8 cellular contexts compared by ENCODE assay signal in the genomic region with DNA sequence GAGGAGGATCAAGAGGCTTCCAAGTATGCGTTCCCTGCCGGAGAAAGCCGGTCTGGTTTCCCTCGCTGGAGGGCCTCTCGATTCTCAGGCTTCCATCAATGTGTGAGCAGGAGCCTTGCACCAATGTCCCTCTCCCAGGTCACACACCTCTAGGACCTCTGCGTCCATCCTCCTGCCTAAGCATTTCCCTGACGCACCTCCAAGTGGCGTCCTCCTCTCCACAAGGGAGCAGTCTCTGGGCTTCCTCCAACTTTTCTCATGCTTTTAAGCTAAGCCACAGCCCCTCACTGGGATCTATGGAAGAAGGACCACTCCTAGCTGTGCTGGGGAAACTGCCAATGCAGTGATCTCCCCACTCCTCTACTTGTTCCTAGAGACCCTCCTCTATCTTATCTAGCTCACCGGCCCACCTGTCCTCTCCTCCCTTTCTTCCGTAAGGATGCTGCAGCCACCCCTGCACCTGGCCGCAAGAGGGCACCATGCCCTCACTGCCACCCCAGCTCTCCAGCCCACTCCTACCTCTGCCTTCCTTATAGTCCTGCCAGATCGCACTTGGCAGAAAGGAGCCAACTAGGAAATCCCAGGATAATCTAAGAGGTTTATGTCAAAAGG.
A peak's percentile ranks its signal among the peaks of the same experiment; 100 is the strongest.
DNase-seq lines count a peak whose midpoint lies in the region; ATAC-seq, FAIRE-seq and TF ChIP-seq lines count a peak whose summit lies in the region.

No MANE protein-coding gene starts in this region.

- no peak overlapping the region for H3K4me3 ChIP-seq in endodermal cell (ENCODE audit: low read length)
- H3K4me3 ChIP-seq in pancreas: no peak overlapping the region

- no peak overlapping the region for H3K4me3 Mint-ChIP-seq in endodermal cell

- no peaks in the 10 kb centered on the region for H3K36me3 ChIP-seq in endodermal cell (ENCODE audit: control insufficient read depth, insufficient read depth, low read length)
- H3K36me3 ChIP-seq in pancreas: no peaks in the 10 kb centered on the region

- H3K27me3 Mint-ChIP-seq in endodermal cell (ENCODE audit: insufficient read depth): peaks cover 10% of the 10 kb centered on the region

- TF ChIP-seq EP300 in Ishikawa (IDR thresholded peaks at IDR 0.05; ENCODE audit: borderline replicate concordance): no peak

- intact Hi-C loops in pancreas (cut with DNase I): loop anchor here in 1 of 3 donors (10.0 kb wide), 2 partner anchors 256 to 506 kb away; partner anchors contain the start of gene LRFN2

- H3K4me1 Mint-ChIP-seq in endodermal cell: peaks cover 9% of the 10 kb centered on the region

- no peak overlapping the region for H3K27ac ChIP-seq in endodermal cell (ENCODE audit: low read depth, low read length)
- H3K27ac ChIP-seq in pancreas: no peak overlapping the region

- TF ChIP-seq RAD21 in Ishikawa (IDR thresholded peaks at IDR 0.05; ENCODE audit: low read depth): peak; percentile 90

- TF ChIP-seq CTCF in D721Med (IDR thresholded peaks at IDR 0.05; ENCODE audit: insufficient read depth, missing control alignments): peak; percentile 86
- peak; percentile 99 for TF ChIP-seq CTCF in endodermal cell (conservative IDR thresholded peaks at IDR 0.05)
- peak; percentile 70 to 89 (median 80) for TF ChIP-seq CTCF in pancreas (IDR thresholded peaks at IDR 0.05)

- H3K36me3 Mint-ChIP-seq in endodermal cell (ENCODE audit: low read depth): no peaks in the 10 kb centered on the region

- H3K4me1 ChIP-seq in endodermal cell (ENCODE audit: control insufficient read depth, insufficient read depth, low read length): no peaks in the 10 kb centered on the region
- H3K4me1 ChIP-seq in pancreas: no peaks in the 10 kb centered on the region

- ATAC-seq in pancreas (peak; percentile 96 to 99 (median 98)), HG02571 (IDR thresholded peaks at IDR 0.05; ENCODE audit: unreplicated experiment) (no peak)

- no peaks in the 10 kb centered on the region for H3K9me3 ChIP-seq in endodermal cell (ENCODE audit: control insufficient read depth, low read length)
- no peaks in the 10 kb centered on the region for H3K9me3 ChIP-seq in pancreas

- DNase-seq in D721Med (ENCODE audit: insufficient read length, low spot score): peak; percentile 74
- DNase-seq in SW480 (ENCODE audit: low spot score): peak; percentile 38
- DNase-seq in endodermal cell: peak; percentile 94
- DNase-seq in pancreas: peak; percentile 60 to 90 (median 80)
- DNase-seq in NCI-H446 treated with DMSO at 0.1 percent for 48 hours (lab: John Stamatoyannopoulos, UW): no peak
- no peak for DNase-seq in AG08396 (ENCODE audit: low spot score)

- no peak overlapping the region for H3K9ac ChIP-seq in endodermal cell (ENCODE audit: extremely low read depth, low read length, poor library complexity, severe bottlenecking)

- H3K27me3 ChIP-seq in endodermal cell (ENCODE audit: control insufficient read depth, insufficient read depth, low read length, poor library complexity, severe bottlenecking) (peaks cover 5% of the 10 kb centered on the region), pancreas (no peaks in the 10 kb centered on the region)

- H3K9me3 Mint-ChIP-seq in endodermal cell: no peaks in the 10 kb centered on the region

- H3K27ac Mint-ChIP-seq in endodermal cell: no peak overlapping the region

- WGBS in endodermal cell (ENCODE audit: insufficient coverage in 1 of 2, insufficient read length in 1 of 2), 2 experiments: 54 to 94% methylated on average over 5 to 12 of the region's 12 CpGs
- WGBS in pancreas, 2 donors: 32 to 34% methylated on average over 12 of the region's 12 CpGs

- FAIRE-seq in D721Med (lab: Jason Lieb, UNC) (no peak), pancreas (lab: Jason Lieb, UNC) (no peak)

TF ChIP-seq in Ishikawa, 13 proteins besides CTCF, POLR2A, EP300 and RAD21:
- TF ChIP-seq USF1 (IDR thresholded peaks at IDR 0.05) (no peak), CEBPB (IDR thresholded peaks at IDR 0.05) (no peak), EGR1 (IDR thresholded peaks at IDR 0.05) (no peak), TAF1 (IDR thresholded peaks at IDR 0.05; ENCODE audit: low read depth) (no peak), YY1 (IDR thresholded peaks at IDR 0.05; ENCODE audit: low read depth) (no peak), TCF12 (IDR thresholded peaks at IDR 0.05; ENCODE audit: low read depth) (no peak), ZBTB7A (IDR thresholded peaks at IDR 0.05; ENCODE audit: low read depth) (no peak), CREB1 (IDR thresholded peaks at IDR 0.05; ENCODE audit: low read depth) (no peak), NFIC (IDR thresholded peaks at IDR 0.05) (no peak), FOXM1 (IDR thresholded peaks at IDR 0.05; ENCODE audit: borderline replicate concordance, low read depth) (no peak)
- TF ChIP-seq, protein P1, sequence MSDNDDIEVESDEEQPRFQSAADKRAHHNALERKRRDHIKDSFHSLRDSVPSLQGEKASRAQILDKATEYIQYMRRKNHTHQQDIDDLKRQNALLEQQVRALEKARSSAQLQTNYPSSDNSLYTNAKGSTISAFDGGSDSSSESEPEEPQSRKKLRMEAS (IDR thresholded peaks at IDR 0.05): no peak
- TF ChIP-seq, protein P2, sequence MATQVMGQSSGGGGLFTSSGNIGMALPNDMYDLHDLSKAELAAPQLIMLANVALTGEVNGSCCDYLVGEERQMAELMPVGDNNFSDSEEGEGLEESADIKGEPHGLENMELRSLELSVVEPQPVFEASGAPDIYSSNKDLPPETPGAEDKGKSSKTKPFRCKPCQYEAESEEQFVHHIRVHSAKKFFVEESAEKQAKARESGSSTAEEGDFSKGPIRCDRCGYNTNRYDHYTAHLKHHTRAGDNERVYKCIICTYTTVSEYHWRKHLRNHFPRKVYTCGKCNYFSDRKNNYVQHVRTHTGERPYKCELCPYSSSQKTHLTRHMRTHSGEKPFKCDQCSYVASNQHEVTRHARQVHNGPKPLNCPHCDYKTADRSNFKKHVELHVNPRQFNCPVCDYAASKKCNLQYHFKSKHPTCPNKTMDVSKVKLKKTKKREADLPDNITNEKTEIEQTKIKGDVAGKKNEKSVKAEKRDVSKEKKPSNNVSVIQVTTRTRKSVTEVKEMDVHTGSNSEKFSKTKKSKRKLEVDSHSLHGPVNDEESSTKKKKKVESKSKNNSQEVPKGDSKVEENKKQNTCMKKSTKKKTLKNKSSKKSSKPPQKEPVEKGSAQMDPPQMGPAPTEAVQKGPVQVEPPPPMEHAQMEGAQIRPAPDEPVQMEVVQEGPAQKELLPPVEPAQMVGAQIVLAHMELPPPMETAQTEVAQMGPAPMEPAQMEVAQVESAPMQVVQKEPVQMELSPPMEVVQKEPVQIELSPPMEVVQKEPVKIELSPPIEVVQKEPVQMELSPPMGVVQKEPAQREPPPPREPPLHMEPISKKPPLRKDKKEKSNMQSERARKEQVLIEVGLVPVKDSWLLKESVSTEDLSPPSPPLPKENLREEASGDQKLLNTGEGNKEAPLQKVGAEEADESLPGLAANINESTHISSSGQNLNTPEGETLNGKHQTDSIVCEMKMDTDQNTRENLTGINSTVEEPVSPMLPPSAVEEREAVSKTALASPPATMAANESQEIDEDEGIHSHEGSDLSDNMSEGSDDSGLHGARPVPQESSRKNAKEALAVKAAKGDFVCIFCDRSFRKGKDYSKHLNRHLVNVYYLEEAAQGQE (IDR thresholded peaks at IDR 0.05; ENCODE audit: low read depth): no peak

Comparison
In these comparisons a context has a peak if more than half of its experiments do, and no peak if none do; other contexts are left out.
1. DNase-seq: peak in D721Med (single experiment), SW480 (single experiment), endodermal cell (single experiment) and pancreas (6 of 6); none in NCI-H446 treated with DMSO at 0.1 percent for 48 hours (single experiment) and AG08396 (single experiment).
2. Peak in every context shown above with its lines, with median percentiles within 50 percentile points of each other: CTCF ChIP-seq.